Comparison of ENCODE assay signal across 13 cellular contexts in the genomic region with DNA sequence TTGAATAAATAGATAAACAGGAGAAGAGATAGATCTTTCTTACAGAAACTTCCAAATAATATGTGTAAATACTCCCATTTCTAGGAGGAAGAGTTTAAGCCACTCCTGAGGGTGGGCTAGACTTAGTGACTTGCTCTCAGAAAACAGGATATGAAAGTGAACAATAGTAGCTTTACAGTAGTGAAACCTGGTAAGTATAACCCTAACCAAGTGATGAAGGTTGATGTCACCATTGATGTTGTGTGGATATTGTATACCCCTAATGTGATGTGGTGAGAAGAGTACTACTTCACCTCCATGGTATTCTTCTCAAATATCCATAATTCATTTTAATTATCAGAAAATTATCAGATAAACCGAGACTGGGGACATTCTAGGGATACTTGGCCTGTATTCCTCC. TPM values are rescaled to one million over a fixed set of nuclear protein-coding genes. Genes with fewer than 3 reads are reported as not detected.
DNase-seq lines count a peak whose midpoint lies in the region; ATAC-seq lines count a peak whose summit lies in the region.
"Had no signal": no experiment of that assay in that cellular context is flagged by ENCODE, and none has a peak within 500 bp of the region (broad histone marks: within the 10 kb centered on the region; RNA-seq: fewer than 3 reads in every experiment).

No MANE protein-coding gene starts in this region.

- DNase-seq in stimulated activated naive CD8-positive, alpha-beta T cell treated with anti-CD3 and anti-CD28 coated beads, Interleukin-15, amount 100 ng/mL, for 72 hours: no peak
- no peak for DNase-seq in stimulated activated naive CD8-positive, alpha-beta T cell treated with anti-CD3 and anti-CD28 coated beads, Interleukin-15, Interleukin-2, amounts not matched to agents 100 U/mL and 50 U/mL, for 24 hours
- DNase-seq in stimulated activated naive B cell treated with anti-CD40 and anti-IgM and Interleukin-4, amounts not matched to agents 10 μg/mL and 1 μg/mL and 100 μg/mL, for 72 hours: no peak
- DNase-seq in globus pallidus (ENCODE audit: low spot score): no peak
- DNase-seq in mesenteric fat pad (ENCODE audit: low spot score): no peak
- no peak for DNase-seq in naive thymus-derived CD4-positive, alpha-beta T cell
- DNase-seq: activated naive CD4-positive, alpha-beta T cell treated with anti-CD3 and anti-CD28 coated beads, Interleukin-2, amount 50 U/mL, for 16 hours; NCI-H1930 had no signal

- H3K36me3 ChIP-seq in naive thymus-derived CD4-positive, alpha-beta T cell (ENCODE audit: control insufficient read depth in 2 of 3, insufficient read depth in 3 of 3, low read length in 3 of 3): no peaks in the 10 kb centered on the region

- H3K9me3 ChIP-seq in naive thymus-derived CD4-positive, alpha-beta T cell (ENCODE audit: control insufficient read depth in 2 of 3, low read length in 3 of 3): no peaks in the 10 kb centered on the region
- H3K9me3 ChIP-seq: A549 had no signal

- no peaks in the 10 kb centered on the region for H3K4me1 ChIP-seq in naive thymus-derived CD4-positive, alpha-beta T cell (ENCODE audit: control insufficient read depth in 2 of 2, insufficient read depth in 2 of 2, low read length in 2 of 2)

- H3K36me3 Mint-ChIP-seq in stimulated activated naive B cell treated with anti-CD40 and anti-IgM and Interleukin-4, amounts not matched to agents 10 μg/mL and 1 μg/mL and 100 μg/mL, for 72 hours: no peaks in the 10 kb centered on the region
- H3K36me3 Mint-ChIP-seq in naive thymus-derived CD4-positive, alpha-beta T cell: peaks cover 0 to 7% (median 0%) of the 10 kb centered on the region in 5 donors

- H3K4me3 Mint-ChIP-seq in stimulated activated naive CD8-positive, alpha-beta T cell treated with anti-CD3 and anti-CD28 coated beads, Interleukin-15, amount 100 ng/mL, for 72 hours: no peak overlapping the region
- no peak overlapping the region for H3K4me3 Mint-ChIP-seq in stimulated activated naive B cell treated with anti-CD40 and anti-IgM and Interleukin-4, amounts not matched to agents 10 μg/mL and 1 μg/mL and 100 μg/mL, for 72 hours
- H3K4me3 Mint-ChIP-seq in naive thymus-derived CD4-positive, alpha-beta T cell: no peak overlapping the region

- H3K4me3 ChIP-seq in naive thymus-derived CD4-positive, alpha-beta T cell (ENCODE audit: low read length): no peak overlapping the region
- H3K4me3 ChIP-seq: A549, skin epidermis had no signal

- H3K27me3 ChIP-seq in naive thymus-derived CD4-positive, alpha-beta T cell (ENCODE audit: control insufficient read depth in 2 of 2, insufficient read depth in 2 of 2, low read length in 2 of 2): no peaks in the 10 kb centered on the region

- peak; percentile 75 for ATAC-seq in stimulated activated naive CD8-positive, alpha-beta T cell treated with anti-CD3 and anti-CD28 coated beads, Interleukin-15, amount 100 ng/mL, for 72 hours
- no peak for ATAC-seq in stimulated activated naive CD8-positive, alpha-beta T cell treated with anti-CD3 and anti-CD28 coated beads, Interleukin-15, Interleukin-2, amounts not matched to agents 100 U/mL and 50 U/mL, for 24 hours
- ATAC-seq in HG02610 (IDR thresholded peaks at IDR 0.05; ENCODE audit: unreplicated experiment): peak; percentile 96
- peak; percentile 98 for ATAC-seq in HG03432 (IDR thresholded peaks at IDR 0.05; ENCODE audit: unreplicated experiment)
- peak; percentile 99 for ATAC-seq in stimulated activated naive B cell treated with anti-CD40 and anti-IgM and Interleukin-4, amounts not matched to agents 10 μg/mL and 1 μg/mL and 100 μg/mL, for 72 hours (replicated peaks)
- ATAC-seq in naive thymus-derived CD4-positive, alpha-beta T cell: no peak
- ATAC-seq: A549; activated CD4-positive, CD25-positive, alpha-beta regulatory T cell treated with anti-CD3 and anti-CD28 coated beads, Interleukin-2, amount 50 U/mL, for 24 hours had no signal

- CTCF ChIA-PET in naive thymus-derived CD4-positive, alpha-beta T cell (lab: Charles Lee): no interaction called here

- no peaks in the 10 kb centered on the region for H3K9me3 Mint-ChIP-seq in stimulated activated naive CD8-positive, alpha-beta T cell treated with anti-CD3 and anti-CD28 coated beads, Interleukin-15, amount 100 ng/mL, for 72 hours
- H3K9me3 Mint-ChIP-seq in stimulated activated naive B cell treated with anti-CD40 and anti-IgM and Interleukin-4, amounts not matched to agents 10 μg/mL and 1 μg/mL and 100 μg/mL, for 72 hours: peaks cover 2 to 4% of the 10 kb centered on the region in 2 donors
- H3K9me3 Mint-ChIP-seq in naive thymus-derived CD4-positive, alpha-beta T cell: peaks cover 0 to 6% (median 2%) of the 10 kb centered on the region in 11 donors

- H3K27ac ChIP-seq in naive thymus-derived CD4-positive, alpha-beta T cell (ENCODE audit: low read depth, low read length): no peak overlapping the region
- H3K27ac ChIP-seq: A549, skin epidermis had no signal

- POLR2A ChIA-PET in naive thymus-derived CD4-positive, alpha-beta T cell (lab: Charles Lee): no interaction called here

- H3K4me1 Mint-ChIP-seq in stimulated activated naive CD8-positive, alpha-beta T cell treated with anti-CD3 and anti-CD28 coated beads, Interleukin-15, amount 100 ng/mL, for 72 hours: no peaks in the 10 kb centered on the region
- H3K4me1 Mint-ChIP-seq in stimulated activated naive B cell treated with anti-CD40 and anti-IgM and Interleukin-4, amounts not matched to agents 10 μg/mL and 1 μg/mL and 100 μg/mL, for 72 hours: no peaks in the 10 kb centered on the region
- H3K4me1 Mint-ChIP-seq in naive thymus-derived CD4-positive, alpha-beta T cell: no peaks in the 10 kb centered on the region

- no peaks in the 10 kb centered on the region for H3K27me3 Mint-ChIP-seq in stimulated activated naive CD8-positive, alpha-beta T cell treated with anti-CD3 and anti-CD28 coated beads, Interleukin-15, amount 100 ng/mL, for 72 hours
- peaks cover 3 to 6% of the 10 kb centered on the region in 2 donors for H3K27me3 Mint-ChIP-seq in stimulated activated naive B cell treated with anti-CD40 and anti-IgM and Interleukin-4, amounts not matched to agents 10 μg/mL and 1 μg/mL and 100 μg/mL, for 72 hours
- no peaks in the 10 kb centered on the region for H3K27me3 Mint-ChIP-seq in naive thymus-derived CD4-positive, alpha-beta T cell

- intact Hi-C loops in naive thymus-derived CD4-positive, alpha-beta T cell (cut with micrococcal nuclease): no loop called here

- H3K27ac Mint-ChIP-seq in stimulated activated naive CD8-positive, alpha-beta T cell treated with anti-CD3 and anti-CD28 coated beads, Interleukin-15, amount 100 ng/mL, for 72 hours: no peak overlapping the region
- no peak overlapping the region for H3K27ac Mint-ChIP-seq in stimulated activated naive B cell treated with anti-CD40 and anti-IgM and Interleukin-4, amounts not matched to agents 10 μg/mL and 1 μg/mL and 100 μg/mL, for 72 hours
- no peak overlapping the region for H3K27ac Mint-ChIP-seq in naive thymus-derived CD4-positive, alpha-beta T cell

RNA-seq across cellular contexts. Expression of gene AKAP6, which starts 20.9 kb away (rescaled TPM):
- total RNA-seq in mesenteric fat pad: 1.5 TPM
- 1 to 10 TPM in 4 of 5 experiments, under 1 TPM in 1; 0.29 to 7.9 (median 5.4) TPM for total RNA-seq in naive thymus-derived CD4-positive, alpha-beta T cell
- polyA plus RNA-seq in naive thymus-derived CD4-positive, alpha-beta T cell: 1 to 10 TPM; 1.5 to 2.0 TPM

Comparison
In these comparisons a context has a peak if more than half of its experiments do, and no peak if none do; other contexts are left out.
1. ATAC-seq: peak in stimulated activated naive CD8-positive, alpha-beta T cell treated with anti-CD3 and anti-CD28 coated beads, Interleukin-15, amount 100 ng/mL, for 72 hours (single experiment), HG02610 (single experiment), HG03432 (single experiment) and stimulated activated naive B cell treated with anti-CD40 and anti-IgM and Interleukin-4, amounts not matched to agents 10 μg/mL and 1 μg/mL and 100 μg/mL, for 72 hours (2 of 2); none in stimulated activated naive CD8-positive, alpha-beta T cell treated with anti-CD3 and anti-CD28 coated beads, Interleukin-15, Interleukin-2, amounts not matched to agents 100 U/mL and 50 U/mL, for 24 hours (single experiment) and naive thymus-derived CD4-positive, alpha-beta T cell (single experiment).